In genomic region chr4:140195806-140196205, GRCh38 we compare ENCODE assay signal across 21 cellular contexts. TPM values are rescaled to one million over a fixed set of nuclear protein-coding genes. Genes with fewer than 3 reads are reported as not detected.
DNase-seq lines count a peak whose midpoint lies in the region; ATAC-seq and TF ChIP-seq lines count a peak whose summit lies in the region.
"Had no signal": no experiment of that assay in that cellular context is flagged by ENCODE, and none has a peak within 500 bp of the region (broad histone marks: within the 10 kb centered on the region; RNA-seq: fewer than 3 reads in every experiment).

No MANE protein-coding gene starts in this region.

- H3K27me3 ChIP-seq in mesendoderm (ENCODE audit: insufficient read depth, low read length, poor library complexity) = no peaks in the 10 kb centered on the region
- no peaks in the 10 kb centered on the region for H3K27me3 ChIP-seq in PC-9 (ENCODE audit: insufficient read depth, low read depth)
- H3K27me3 ChIP-seq: BE2C had no signal

- CTCF ChIA-PET in activated CD4-positive, alpha-beta T cell treated with anti-CD3 and anti-CD28 coated beads for 36 hours (lab: Charles Lee) = interaction anchor here (0.5 to 0.8 kb wide), 2 partner anchors 56 to 550 kb away, joined by 3 read pairs; no protein-coding TSS in a partner anchor
- CTCF ChIA-PET in PC-9 (lab: Charles Lee) = no interaction called here

- POLR2A ChIA-PET in activated CD4-positive, alpha-beta T cell treated with anti-CD3 and anti-CD28 coated beads for 36 hours (lab: Charles Lee) = no interaction called here
- POLR2A ChIA-PET in PC-9 (lab: Charles Lee; ENCODE audit: unreplicated experiment) = no interaction called here

- H3K4me1 ChIP-seq in mesendoderm (ENCODE audit: control insufficient read depth, low read depth, low read length) = no peaks in the 10 kb centered on the region
- H3K4me1 ChIP-seq in PC-9 (replicated peaks; ENCODE audit: insufficient read depth) = no peaks in the 10 kb centered on the region
- H3K4me1 ChIP-seq: BE2C, Caco-2 had no signal

- no peak overlapping the region for H2AK5ac ChIP-seq in mesendoderm (ENCODE audit: low read length)

- H2AFZ ChIP-seq in PC-9 = no peak overlapping the region

- no peak for ATAC-seq in activated CD4-positive, alpha-beta T cell treated with anti-CD3 and anti-CD28 coated beads for 36 hours
- ATAC-seq: PC-3 had no signal

- no peak overlapping the region for H3K27ac ChIP-seq in mesendoderm (ENCODE audit: low read depth, low read length)
- no peak overlapping the region for H3K27ac ChIP-seq in PC-9
- H3K27ac ChIP-seq: HL-60 had no signal

- no peaks in the 10 kb centered on the region for H3K9me2 ChIP-seq in PC-9 (ENCODE audit: insufficient read depth)

- H3K9ac ChIP-seq in mesendoderm (ENCODE audit: low read length) = no peak overlapping the region

- H3K9me3 ChIP-seq in PC-9 (ENCODE audit: insufficient read depth, low read depth) = no peaks in the 10 kb centered on the region
- H3K9me3 ChIP-seq: BE2C, Caco-2 had no signal

- H2BK5ac ChIP-seq in mesendoderm (ENCODE audit: low read length) = no peak overlapping the region

- no peaks in the 10 kb centered on the region for H3F3A ChIP-seq in PC-9 (ENCODE audit: insufficient read depth, low read depth)

- H3K18ac ChIP-seq in mesendoderm (ENCODE audit: low read length) = no peak overlapping the region

- no TSS peak for BruUV-seq in PC-9 (replicated peaks; lab: Mats Ljungman, UMichigan)

- H3K36me3 ChIP-seq in mesendoderm (ENCODE audit: control insufficient read depth, insufficient read depth, low read length) (no peaks in the 10 kb centered on the region), PC-9 (ENCODE audit: low read depth) (no peaks in the 10 kb centered on the region)
- H3K36me3 ChIP-seq: BE2C had no signal

- no peak overlapping the region for H3K4me3 ChIP-seq in Jurkat, Clone E6-1 (ENCODE audit: low read length)
- H3K4me3 ChIP-seq in mesendoderm (ENCODE audit: low read length) = no peak overlapping the region
- no peak overlapping the region for H3K4me3 ChIP-seq in PC-9

- H3K4me2 ChIP-seq in mesendoderm (ENCODE audit: low read length) = no peak overlapping the region
- no peak overlapping the region for H3K4me2 ChIP-seq in PC-9

- no peak overlapping the region for H4K5ac ChIP-seq in mesendoderm (ENCODE audit: low read length)

- intact Hi-C loops in activated CD4-positive, alpha-beta T cell treated with anti-CD3 and anti-CD28 coated beads for 36 hours (cut with DNase I, micrococcal nuclease) = no loop called here
- intact Hi-C loops in activated CD4-positive, alpha-beta T cell treated with anti-CD3 and anti-CD28 coated beads, Interleukin-2, amount 10 ng/mL, durations not matched to agents 24 days and 14 days (cut with micrococcal nuclease) = no loop called here
- intact Hi-C loops in PC-9 (cut with micrococcal nuclease; ENCODE audit: unreplicated experiment) = no loop called here

- no peaks in the 10 kb centered on the region for H3K27me3 Mint-ChIP-seq in activated CD4-positive, alpha-beta T cell treated with anti-CD3 and anti-CD28 coated beads for 36 hours
- H3K27me3 Mint-ChIP-seq in activated CD4-positive, alpha-beta T cell treated with anti-CD3 and anti-CD28 coated beads, Interleukin-2, amount 10 ng/mL, durations not matched to agents 24 days and 14 days = peaks cover 31% of the 10 kb centered on the region

- H4K20me1 ChIP-seq in PC-9 (ENCODE audit: insufficient read depth) = no peaks in the 10 kb centered on the region; the same call in 1 of the 2 replicates

- no peak for TF ChIP-seq CTCF in PC-9 (conservative IDR thresholded peaks at IDR 0.05)

- H3K79me2 ChIP-seq in mesendoderm (ENCODE audit: control insufficient read depth, insufficient read depth, low read length) = no peaks in the 10 kb centered on the region
- no peaks in the 10 kb centered on the region for H3K79me2 ChIP-seq in PC-9 (ENCODE audit: low read depth)

- peak overlapping the region; percentile 55 for H3K27ac Mint-ChIP-seq in activated CD4-positive, alpha-beta T cell treated with anti-CD3 and anti-CD28 coated beads for 36 hours
- H3K27ac Mint-ChIP-seq in activated CD4-positive, alpha-beta T cell treated with anti-CD3 and anti-CD28 coated beads, Interleukin-2, amount 10 ng/mL, durations not matched to agents 24 days and 14 days = no peak overlapping the region
- H3K27ac Mint-ChIP-seq: CD4-positive, CD25-positive, alpha-beta regulatory T cell; H9 had no signal

- no CpG with 5 or more reads among the region's 6 CpGs for WGBS in mesendoderm (ENCODE audit: extremely low coverage, insufficient coverage, low lambda C conversion rate)

- peaks cover 5% of the 10 kb centered on the region for H3K36me3 Mint-ChIP-seq in activated CD4-positive, alpha-beta T cell treated with anti-CD3 and anti-CD28 coated beads for 36 hours (ENCODE audit: low read depth)
- H3K36me3 Mint-ChIP-seq in activated CD4-positive, alpha-beta T cell treated with anti-CD3 and anti-CD28 coated beads, Interleukin-2, amount 10 ng/mL, durations not matched to agents 24 days and 14 days (ENCODE audit: low read depth) = peaks cover 1% of the 10 kb centered on the region

- no peak overlapping the region for H4K8ac ChIP-seq in mesendoderm (ENCODE audit: low read depth, low read length)

- H3K79me1 ChIP-seq in mesendoderm (ENCODE audit: low read length) = no peaks in the 10 kb centered on the region

- no peak overlapping the region for H3K56ac ChIP-seq in mesendoderm (ENCODE audit: low read length)

- no peak overlapping the region for H2BK15ac ChIP-seq in mesendoderm (replicated peaks; ENCODE audit: low read depth)

- DNase-seq in activated CD4-positive, alpha-beta T cell treated with anti-CD3 and anti-CD28 coated beads for 36 hours = no peak
- no peak for DNase-seq in activated CD4-positive, alpha-beta T cell treated with anti-CD3 and anti-CD28 coated beads, Interleukin-2, amount 10 ng/mL, durations not matched to agents 24 days and 14 days
- DNase-seq in Jurkat, Clone E6-1 (ENCODE audit: low read depth, low spot score) = peak; percentile 16
- DNase-seq in RPMI8226 (peak; percentile 10), mesendoderm (peak; percentile 13), PC-9 (no peak), HPDE6-E6E7 (ENCODE audit: extremely low spot score) (no peak), NCI-H1417 (lab: John Stamatoyannopoulos, UW) (no peak)
- DNase-seq: BE2C; Caco-2; CD4-positive, CD25-positive, alpha-beta regulatory T cell; DMS153; EL; H9; MV-4-11; NCI-H1417 treated with DMSO at 0.1 percent for 48 hours; NCI-H187 treated with DMSO at 0.1 percent for 48 hours; NCI-H345; NCI-H524 treated with DMSO at 0.1 percent for 48 hours; PC-3 had no signal

- H3K9me3 Mint-ChIP-seq in activated CD4-positive, alpha-beta T cell treated with anti-CD3 and anti-CD28 coated beads for 36 hours (ENCODE audit: low read depth) = peaks cover 10% of the 10 kb centered on the region
- peaks cover 11% of the 10 kb centered on the region for H3K9me3 Mint-ChIP-seq in activated CD4-positive, alpha-beta T cell treated with anti-CD3 and anti-CD28 coated beads, Interleukin-2, amount 10 ng/mL, durations not matched to agents 24 days and 14 days
- H3K9me3 Mint-ChIP-seq: H9 had no signal

- no peak overlapping the region for H2BK120ac ChIP-seq in mesendoderm (ENCODE audit: low read depth, low read length)

- no peak overlapping the region for H3K23ac ChIP-seq in mesendoderm (ENCODE audit: low read length)

- peak overlapping the region; percentile 48 for H3K4ac ChIP-seq in mesendoderm (ENCODE audit: low read depth, low read length)

- no peaks in the 10 kb centered on the region for H3K4me1 Mint-ChIP-seq in activated CD4-positive, alpha-beta T cell treated with anti-CD3 and anti-CD28 coated beads for 36 hours
- H3K4me1 Mint-ChIP-seq in activated CD4-positive, alpha-beta T cell treated with anti-CD3 and anti-CD28 coated beads, Interleukin-2, amount 10 ng/mL, durations not matched to agents 24 days and 14 days = no peaks in the 10 kb centered on the region
- H3K4me1 Mint-ChIP-seq: CD4-positive, CD25-positive, alpha-beta regulatory T cell; H9 had no signal

- no peak overlapping the region for H3K4me3 Mint-ChIP-seq in activated CD4-positive, alpha-beta T cell treated with anti-CD3 and anti-CD28 coated beads for 36 hours
- H3K4me3 Mint-ChIP-seq in activated CD4-positive, alpha-beta T cell treated with anti-CD3 and anti-CD28 coated beads, Interleukin-2, amount 10 ng/mL, durations not matched to agents 24 days and 14 days = no peak overlapping the region
- H3K4me3 Mint-ChIP-seq: CD4-positive, CD25-positive, alpha-beta regulatory T cell; H9 had no signal

RNA-seq across cellular contexts. Expression of gene MAML3, which starts 41.8 kb away (rescaled TPM):
- 1 to 10 TPM; 1.6 to 1.9 TPM for total RNA-seq in activated CD4-positive, alpha-beta T cell treated with anti-CD3 and anti-CD28 coated beads for 36 hours
- total RNA-seq in activated CD4-positive, alpha-beta T cell treated with anti-CD3 and anti-CD28 coated beads, Interleukin-2, amount 10 ng/mL, durations not matched to agents 24 days and 14 days = 0.52 and 0.54 TPM in 2 replicates
- 1.7 TPM for polyA plus RNA-seq in Jurkat, Clone E6-1 (2012; ENCODE audit: insufficient read depth, insufficient read length)
- 19.2 TPM for polyA plus RNA-seq in mesendoderm (2013, experiment 1 of 2)
- polyA plus RNA-seq in mesendoderm (2013, experiment 2 of 2) = 19.6 TPM
- total RNA-seq in PC-9 (2021) = 10.5 and 15.2 TPM in 2 replicates

Comparison
In these comparisons a context has a peak if more than half of its experiments do, and no peak if none do; other contexts are left out.
1. DNase-seq: peak in Jurkat, Clone E6-1 (single experiment), RPMI8226 (single experiment) and mesendoderm (single experiment); none in activated CD4-positive, alpha-beta T cell treated with anti-CD3 and anti-CD28 coated beads for 36 hours (single experiment), activated CD4-positive, alpha-beta T cell treated with anti-CD3 and anti-CD28 coated beads, Interleukin-2, amount 10 ng/mL, durations not matched to agents 24 days and 14 days (single experiment), PC-9 (0 of 2), HPDE6-E6E7 (single experiment) and NCI-H1417 (0 of 3).